Comparison of ENCODE assay signal across 24 cellular contexts in genomic region chr1:216331211-216331610, GRCh38.
"Had no signal": no experiment of that assay in that cellular context is flagged by ENCODE, and none has a peak within 500 bp of the region (broad histone marks: within the 10 kb centered on the region; RNA-seq: fewer than 3 reads in every experiment).

No MANE protein-coding gene starts in this region.

- H3K27me3 ChIP-seq: SJSA1 had no signal

- ATAC-seq: K562, Panc1, PC-3 had no signal

- H3K4me1 ChIP-seq: SJSA1 had no signal

- H3K9ac ChIP-seq: KMS-11 had no signal

- H3K4me2 ChIP-seq: KMS-11 had no signal

- DNase-seq: Kasumi-1, MM.1S, MV-4-11, NCI-H1048, NCI-H1105, NCI-H1417, NCI-H1436 treated with DMSO at 0.1 percent for 48 hours, NCI-H1694, NCI-H187 treated with DMSO at 0.1 percent for 48 hours, NCI-H2029 treated with DMSO at 0.1 percent for 48 hours, NCI-H2227 treated with DMSO at 0.1 percent for 48 hours, NCI-H524 treated with DMSO at 0.1 percent for 48 hours, NCI-H69, NCI-H774, PC-3, Right ventricle myocardium superior, SIG-M5 had no signal

- H3K9me3 ChIP-seq: SJSA1 had no signal

- H3K4me3 ChIP-seq: K562, SJSA1, SK-N-MC had no signal

- FAIRE-seq: HTR-8/SVneo, K562 had no signal

- H3K36me3 ChIP-seq: SJSA1 had no signal

- H3K27ac ChIP-seq: HL-60, KMS-11, SJSA1, SK-N-MC had no signal
